8 cellular contexts compared by ENCODE assay signal in genomic region chr1:181936269-181936668, GRCh38.
DNase-seq lines count a peak whose midpoint lies in the region; ATAC-seq lines count a peak whose summit lies in the region.

No MANE protein-coding gene starts in this region.

- no peaks in the 10 kb centered on the region for H3K27me3 Mint-ChIP-seq in activated T-cell treated with anti-CD3 and anti-CD28 coated beads, Interleukin-2, amount 50 U/mL, for 4 hours (ENCODE audit: low read depth)
- H3K27me3 Mint-ChIP-seq in activated T-cell treated with anti-CD3 and anti-CD28 coated beads, Interleukin-2, amount 50 U/mL, for 24 hours, result peaks cover 10% of the 10 kb centered on the region

- no peaks in the 10 kb centered on the region for H3K36me3 Mint-ChIP-seq in activated T-cell treated with anti-CD3 and anti-CD28 coated beads, Interleukin-2, amount 50 U/mL, for 4 hours (ENCODE audit: insufficient read depth)
- H3K36me3 Mint-ChIP-seq in activated T-cell treated with anti-CD3 and anti-CD28 coated beads, Interleukin-2, amount 50 U/mL, for 24 hours (ENCODE audit: low read depth), result no peaks in the 10 kb centered on the region

- H3K9me3 Mint-ChIP-seq in activated T-cell treated with anti-CD3 and anti-CD28 coated beads, Interleukin-2, amount 50 U/mL, for 4 hours, result no peaks in the 10 kb centered on the region
- H3K9me3 Mint-ChIP-seq in activated T-cell treated with anti-CD3 and anti-CD28 coated beads, Interleukin-2, amount 50 U/mL, for 24 hours, result no peaks in the 10 kb centered on the region

- H3K4me3 Mint-ChIP-seq in activated T-cell treated with anti-CD3 and anti-CD28 coated beads, Interleukin-2, amount 50 U/mL, for 4 hours, result no peak overlapping the region
- no peak overlapping the region for H3K4me3 Mint-ChIP-seq in activated T-cell treated with anti-CD3 and anti-CD28 coated beads, Interleukin-2, amount 50 U/mL, for 24 hours

- peaks cover 4% of the 10 kb centered on the region for H3K4me1 Mint-ChIP-seq in activated T-cell treated with anti-CD3 and anti-CD28 coated beads, Interleukin-2, amount 50 U/mL, for 4 hours (ENCODE audit: low read depth)
- H3K4me1 Mint-ChIP-seq in activated T-cell treated with anti-CD3 and anti-CD28 coated beads, Interleukin-2, amount 50 U/mL, for 24 hours (ENCODE audit: low read depth), result peaks cover 6% of the 10 kb centered on the region

- DNase-seq in activated T-cell treated with anti-CD3 and anti-CD28 coated beads, Interleukin-2, amount 50 U/mL, for 4 hours, result no peak
- no peak for DNase-seq in activated T-cell treated with anti-CD3 and anti-CD28 coated beads, Interleukin-2, amount 50 U/mL, for 24 hours
- DNase-seq in stimulated activated naive CD8-positive, alpha-beta T cell treated with anti-CD3 and anti-CD28 coated beads, Interleukin-15, Interleukin-2, amounts not matched to agents 100 U/mL and 50 U/mL, for 24 hours, result peak; percentile 11
- no peak for DNase-seq in NCI-H1092 treated with DMSO at 0.1 percent for 48 hours (lab: John Stamatoyannopoulos, UW)
- DNase-seq in RPMI8226, result no peak
- DNase-seq in anterior cingulate cortex (lab: John Stamatoyannopoulos, UW), result no peak

- ATAC-seq in activated T-cell treated with anti-CD3 and anti-CD28 coated beads, Interleukin-2, amount 50 U/mL, for 4 hours, result peak; percentile 63 to 72
- ATAC-seq in GM21717 (IDR thresholded peaks at IDR 0.05; ENCODE audit: unreplicated experiment) (peak; percentile 26), HG03196 (IDR thresholded peaks at IDR 0.05; ENCODE audit: unreplicated experiment) (peak; percentile 38)
- ATAC-seq in stimulated activated naive CD8-positive, alpha-beta T cell treated with anti-CD3 and anti-CD28 coated beads, Interleukin-15, Interleukin-2, amounts not matched to agents 100 U/mL and 50 U/mL, for 24 hours, result peak; percentile 79

- no peak overlapping the region for H3K27ac Mint-ChIP-seq in activated T-cell treated with anti-CD3 and anti-CD28 coated beads, Interleukin-2, amount 50 U/mL, for 24 hours

Comparison
In these comparisons a context has a peak if more than half of its experiments do, and no peak if none do; other contexts are left out.
1. ATAC-seq: peak in every context shown above with its lines; median percentile 79 in stimulated activated naive CD8-positive, alpha-beta T cell treated with anti-CD3 and anti-CD28 coated beads, Interleukin-15, Interleukin-2, amounts not matched to agents 100 U/mL and 50 U/mL, for 24 hours; 68 in activated T-cell treated with anti-CD3 and anti-CD28 coated beads, Interleukin-2, amount 50 U/mL, for 4 hours; 38 in HG03196; 26 in GM21717.